In genomic region chr10:123202526-123202925, GRCh38 we compare ENCODE assay signal across 25 cellular contexts. TPM values are rescaled to one million over a fixed set of nuclear protein-coding genes. Genes with fewer than 3 reads are reported as not detected.
DNase-seq lines count a peak whose midpoint lies in the region; ATAC-seq, FAIRE-seq and TF ChIP-seq lines count a peak whose summit lies in the region.
"Had no signal": no experiment of that assay in that cellular context is flagged by ENCODE, and none has a peak within 500 bp of the region (broad histone marks: within the 10 kb centered on the region; RNA-seq: fewer than 3 reads in every experiment).

No MANE protein-coding gene starts in this region.

- POLR2A ChIA-PET in HepG2 (lab: Yijun Ruan, JAX), result no interaction called here

- peaks cover 2% of the 10 kb centered on the region for H3K9me3 Mint-ChIP-seq in neural crest cell

- CTCF ChIA-PET in HepG2 (lab: Yijun Ruan, JAX; ENCODE audit: low intra/inter-chr PET ratio, low total read pairs), result no interaction called here

- no peak for FAIRE-seq in HepG2 (lab: Jason Lieb, UNC)
- FAIRE-seq: A549, D721Med, G401.6, HTR-8/SVneo had no signal

- no peaks in the 10 kb centered on the region for H3K9me3 ChIP-seq in HepG2 (ENCODE audit: low read length)
- no peaks in the 10 kb centered on the region for H3K9me3 ChIP-seq in right lobe of liver
- H3K9me3 ChIP-seq: A549 had no signal

- intact Hi-C loops in HepG2 (cut with micrococcal nuclease; ENCODE audit: unreplicated experiment), result loop anchor here (10.0 kb wide), 1 partner anchor 48 kb away; the partner anchor contains the start of gene BUB3
- intact Hi-C loops in right lobe of liver (cut with DNase I), result no loop called here

- H2AFZ ChIP-seq in HepG2 (ENCODE audit: low read length), result no peak overlapping the region

- peaks cover 4% of the 10 kb centered on the region for H3K4me1 Mint-ChIP-seq in neural crest cell
- H3K4me1 Mint-ChIP-seq: CD14-positive monocyte had no signal

- H3K36me3 Mint-ChIP-seq in neural crest cell (ENCODE audit: low read depth), result peaks cover 9% of the 10 kb centered on the region

- no peak overlapping the region for H3K9ac ChIP-seq in HepG2 (ENCODE audit: insufficient read depth, low read depth, low read length)

- H3K4me2 ChIP-seq in HepG2 (ENCODE audit: low read depth, low read length), result no peak overlapping the region

- ATAC-seq in HepG2, result no peak
- no peak for ATAC-seq in right lobe of liver

- no TSS peak for BruUV-seq in HepG2 (replicated peaks; lab: Mats Ljungman, UMichigan)

- no peak for TF ChIP-seq POLR2A in HepG2 (IDR thresholded peaks at IDR 0.05; ENCODE audit: insufficient read depth in 1 of 2, low read depth in 2 of 2, low read length in 2 of 2)
- no peak for TF ChIP-seq POLR2A in right lobe of liver (IDR thresholded peaks at IDR 0.05)

- H3K4me3 Mint-ChIP-seq in neural crest cell, result no peak overlapping the region
- H3K4me3 Mint-ChIP-seq: CD14-positive monocyte had no signal

- H3K36me3 ChIP-seq in HepG2 (replicated peaks in 1 of 2; ENCODE audit: control insufficient read depth in 1 of 2, insufficient read depth in 2 of 2, low read length in 2 of 2), result no peaks in the 10 kb centered on the region
- no peaks in the 10 kb centered on the region for H3K36me3 ChIP-seq in right lobe of liver

- no peaks in the 10 kb centered on the region for H4K20me1 ChIP-seq in HepG2 (ENCODE audit: insufficient read depth, low read length)

- no peak for DNase-seq in HepG2 (ENCODE audit: low spot score)
- DNase-seq in right lobe of liver, result no peak
- DNase-seq in neural crest cell (ENCODE audit: low read depth, low spot score), result no peak
- DNase-seq in stimulated activated CD4-positive, alpha-beta T cell treated with anti-CD3 and anti-CD28 coated beads, Interleukin-4, amount 100 ng/mL, for 4 hours, result no peak
- no peak for DNase-seq in GM13977 (ENCODE audit: low spot score)
- DNase-seq in NCI-H2196 (lab: John Stamatoyannopoulos, UW; ENCODE audit: unreplicated experiment), result no peak
- DNase-seq: AML-193, GOT3, HCEC 1CT, KBM-7, MM.1S, NCI-H1048, NCI-H1417, NCI-H1694, NCI-H2029 treated with DMSO at 0.1 percent for 48 hours, NCI-H2227 treated with DMSO at 0.1 percent for 48 hours, NCI-H526 treated with DMSO at 0.1 percent for 48 hours, SHP77 had no signal

- H3K4me3 ChIP-seq in HepG2 (replicated peaks in 1 of 3; ENCODE audit: insufficient read depth in 1 of 3, low read depth in 2 of 3, low read length in 3 of 3) (no peak overlapping the region), right lobe of liver (no peak overlapping the region)
- H3K4me3 ChIP-seq: A549 had no signal

- H3K27me3 ChIP-seq in HepG2 (ENCODE audit: control insufficient read depth in 1 of 2, insufficient read depth in 2 of 2, low read length in 2 of 2) (no peaks in the 10 kb centered on the region; a peak in 1 of 5 replicates), right lobe of liver (no peaks in the 10 kb centered on the region)

- 88% methylated on average over 7 of the region's 8 CpGs for WGBS in HepG2 (ENCODE audit: low lambda C conversion rate)
- WGBS in right lobe of liver (ENCODE audit: insufficient coverage, low coverage, low lambda C conversion rate, missing lambda C conversion rate), result 100% methylated on average over 6 of the region's 8 CpGs

- no peak for TF ChIP-seq EP300 in HepG2 (IDR thresholded peaks at IDR 0.05; ENCODE audit: low read depth in 2 of 2, low read length in 2 of 2)
- TF ChIP-seq EP300 in HepG2 (CRISPR knock-in tag; IDR thresholded peaks at IDR 0.05; ENCODE audit: borderline replicate concordance), result no peak

- H3K4me1 ChIP-seq in HepG2 (ENCODE audit: insufficient read depth, low read length) (peaks cover 39% of the 10 kb centered on the region), right lobe of liver (peaks cover 0 to 17% (median 10%) of the 10 kb centered on the region in 4 donors)

- H3K79me2 ChIP-seq in HepG2 (ENCODE audit: insufficient read depth, low read length), result no peaks in the 10 kb centered on the region

- TF ChIP-seq CTCF in HepG2 (CRISPR knock-in tag; IDR thresholded peaks at IDR 0.05), result no peak
- no peak for TF ChIP-seq CTCF in right lobe of liver (IDR thresholded peaks at IDR 0.05)
- no peak for TF ChIP-seq CTCF in VCaP (conservative IDR thresholded peaks at IDR 0.05)
- TF ChIP-seq CTCF in neural crest cell (conservative IDR thresholded peaks at IDR 0.05), result no peak
- no peak for TF ChIP-seq CTCF in GM13977 (IDR thresholded peaks at IDR 0.05; ENCODE audit: extremely low read depth, insufficient read depth, missing control alignments)

- TF ChIP-seq RAD21 in HepG2 (CRISPR knock-in tag; IDR thresholded peaks at IDR 0.05), result no peak

- no peaks in the 10 kb centered on the region for H3K27me3 Mint-ChIP-seq in neural crest cell (ENCODE audit: low read depth)

- in situ Hi-C loops in HepG2 (cut with HindIII; ENCODE audit: extremely low pct_ligation_motif_present, low pct_unique_long_range_greater_than_20kb), result no loop called here
- in situ Hi-C loops in GM13977 (cut with MboI; ENCODE audit: low pct_unique_long_range_greater_than_20kb, low sequenced_read_pairs, unreplicated experiment), result no loop called here

- peak overlapping the region; percentile 93 for H3K27ac Mint-ChIP-seq in neural crest cell (ENCODE audit: unreplicated experiment)

- H3K27ac ChIP-seq in HepG2 (ENCODE audit: extremely low read length, insufficient read depth, low read length) (no peak overlapping the region), right lobe of liver (no peak overlapping the region), VCaP (peak overlapping the region; percentile 90)
- H3K27ac ChIP-seq: RWPE1 had no signal

TF ChIP-seq in HepG2, 621 proteins besides CTCF, POLR2A, EP300 and RAD21:
- TF ChIP-seq NFYC (CRISPR knock-in tag; IDR thresholded peaks at IDR 0.05), result no peak
- TF ChIP-seq HNRNPL (IDR thresholded peaks at IDR 0.05; ENCODE audit: low read depth, low read length), result peak; percentile 77; the same call in 1 of the 2 replicates

RNA-seq across cellular contexts. Expression of gene BUB3, which starts 48.3 kb away (rescaled TPM):
- 174 and 230 TPM in 2 replicates for total RNA-seq in HepG2 (2016; rRNA removed; fragmentation: Illumina TruSeq; extraction: Trizol)
- 42.5 and 51.9 TPM in 2 replicates for total RNA-seq in HepG2 (2016; cell fraction: cytosol; rRNA removed; fragmentation: Illumina TruSeq; extraction: Trizol; ENCODE audit: low read depth)
- 170 and 239 TPM in 2 replicates for total RNA-seq in HepG2 (2016; cell fraction: insoluble cytoplasmic fraction; rRNA removed; fragmentation: Illumina TruSeq; extraction: Trizol)
- total RNA-seq in HepG2 (2016; cell fraction: membrane; rRNA removed; fragmentation: Illumina TruSeq; extraction: Trizol), result 74.0 and 86.8 TPM in 2 replicates
- total RNA-seq in HepG2 (2016; cell fraction: nucleus; rRNA removed; fragmentation: Illumina TruSeq; extraction: Trizol), result 91.7 and 115 TPM in 2 replicates
- 184 and 188 TPM in 2 replicates for polyA plus RNA-seq in HepG2 (2011; rRNA removed)
- polyA plus RNA-seq in HepG2 (2011; cell fraction: cytosol; rRNA removed), result 121 and 143 TPM in 2 replicates
- 242 and 278 TPM in 2 replicates for polyA plus RNA-seq in HepG2 (2011; cell fraction: nucleus; rRNA removed)
- 109 and 119 TPM in 2 replicates for polyA plus RNA-seq in HepG2 (2012)
- polyA plus RNA-seq in HepG2 (2016; cell fraction: cytosol; fragmentation: Illumina TruSeq; extraction: Trizol; ENCODE audit: low read depth), result 36.9 and 37.0 TPM in 2 replicates
- polyA plus RNA-seq in HepG2 (2016; cell fraction: insoluble cytoplasmic fraction; fragmentation: Illumina TruSeq; extraction: Trizol; ENCODE audit: low read depth), result 215 and 216 TPM in 2 replicates
- 40.5 and 49.2 TPM in 2 replicates for polyA plus RNA-seq in HepG2 (2016; cell fraction: membrane; fragmentation: Illumina TruSeq; extraction: Trizol; ENCODE audit: low read depth)
- 127 and 140 TPM in 2 replicates for polyA plus RNA-seq in HepG2 (2016; cell fraction: nucleus; fragmentation: Illumina TruSeq; extraction: Trizol; ENCODE audit: insufficient read depth, low read depth)
- 444 and 777 TPM in 2 replicates for polyA minus RNA-seq in HepG2 (2011; rRNA and poly(A)+ RNA removed; ENCODE audit: low replicate concordance)
- polyA minus RNA-seq in HepG2 (2011; cell fraction: cytosol; rRNA and poly(A)+ RNA removed), result 107 and 129 TPM in 2 replicates
- 163 and 164 TPM in 2 replicates for polyA minus RNA-seq in HepG2 (2011; cell fraction: nucleus; rRNA and poly(A)+ RNA removed)
- total RNA-seq in right lobe of liver, result 10 to 100 TPM; 24.1 to 50.9 (median 31.2) TPM
- total RNA-seq in neural crest cell, result 171 and 182 TPM in 2 replicates

RNA-seq across cellular contexts. Expression of gene HMX2, which starts 54.6 kb away (rescaled TPM):
- total RNA-seq in HepG2 (2016; rRNA removed; fragmentation: Illumina TruSeq; extraction: Trizol), result not detected in 2 replicates
- total RNA-seq in HepG2 (2016; cell fraction: cytosol; rRNA removed; fragmentation: Illumina TruSeq; extraction: Trizol; ENCODE audit: low read depth), result not detected in 2 replicates
- not detected in 2 replicates for total RNA-seq in HepG2 (2016; cell fraction: insoluble cytoplasmic fraction; rRNA removed; fragmentation: Illumina TruSeq; extraction: Trizol)
- not detected in 2 replicates for total RNA-seq in HepG2 (2016; cell fraction: membrane; rRNA removed; fragmentation: Illumina TruSeq; extraction: Trizol)
- not detected in 2 replicates for total RNA-seq in HepG2 (2016; cell fraction: nucleus; rRNA removed; fragmentation: Illumina TruSeq; extraction: Trizol)
- polyA plus RNA-seq in HepG2 (2011; rRNA removed), result not detected in 2 replicates
- 0.04 TPM in 1 of 2 replicates, not detected in the other for polyA plus RNA-seq in HepG2 (2011; cell fraction: cytosol; rRNA removed)
- polyA plus RNA-seq in HepG2 (2011; cell fraction: nucleus; rRNA removed), result not detected in 2 replicates
- polyA plus RNA-seq in HepG2 (2012), result not detected in 2 replicates
- not detected in 2 replicates for polyA plus RNA-seq in HepG2 (2016; cell fraction: cytosol; fragmentation: Illumina TruSeq; extraction: Trizol; ENCODE audit: low read depth)
- not detected in 2 replicates for polyA plus RNA-seq in HepG2 (2016; cell fraction: insoluble cytoplasmic fraction; fragmentation: Illumina TruSeq; extraction: Trizol; ENCODE audit: low read depth)
- polyA plus RNA-seq in HepG2 (2016; cell fraction: membrane; fragmentation: Illumina TruSeq; extraction: Trizol; ENCODE audit: low read depth), result not detected in 2 replicates
- not detected in 2 replicates for polyA plus RNA-seq in HepG2 (2016; cell fraction: nucleus; fragmentation: Illumina TruSeq; extraction: Trizol; ENCODE audit: insufficient read depth, low read depth)
- polyA minus RNA-seq in HepG2 (2011; rRNA and poly(A)+ RNA removed; ENCODE audit: low replicate concordance), result 0.14 TPM in 1 of 2 replicates, not detected in the other
- not detected in 2 replicates for polyA minus RNA-seq in HepG2 (2011; cell fraction: cytosol; rRNA and poly(A)+ RNA removed)
- not detected in 2 replicates for polyA minus RNA-seq in HepG2 (2011; cell fraction: nucleus; rRNA and poly(A)+ RNA removed)
- total RNA-seq in right lobe of liver, result not detected
- not detected in 2 replicates for total RNA-seq in neural crest cell
- polyA plus RNA-seq: CD14-positive monocyte had no signal
